ENCODE assay signal across 22 cellular contexts in the genomic region with DNA sequence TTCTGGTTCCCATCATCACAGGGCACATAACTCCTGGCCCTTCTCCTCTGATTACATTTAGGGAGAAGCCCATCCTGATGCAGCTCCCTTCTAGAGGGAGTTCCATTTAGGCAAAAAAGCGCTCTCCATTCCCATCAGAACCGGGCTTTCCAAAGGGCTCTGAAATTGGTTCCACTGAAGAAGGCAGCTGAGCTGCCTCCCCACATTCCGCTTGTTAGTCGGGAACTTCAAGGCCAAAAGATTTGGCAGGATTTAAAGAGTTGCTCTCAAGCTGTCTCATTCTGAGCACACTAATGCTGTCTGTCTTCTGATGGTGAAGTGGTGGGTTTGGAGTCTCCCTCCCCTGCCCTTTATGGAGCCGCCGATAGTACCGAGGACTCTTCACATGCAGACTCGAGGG. TPM values are rescaled to one million over a fixed set of nuclear protein-coding genes. Genes with fewer than 3 reads are reported as not detected.
DNase-seq lines count a peak whose midpoint lies in the region; ATAC-seq, FAIRE-seq and TF ChIP-seq lines count a peak whose summit lies in the region.
"Had no signal": no experiment of that assay in that cellular context is flagged by ENCODE, and none has a peak within 500 bp of the region (broad histone marks: within the 10 kb centered on the region; RNA-seq: fewer than 3 reads in every experiment).

No MANE protein-coding gene starts in this region.

- 92% methylated on average over 8 of the region's 8 CpGs; no CpG with 5 or more reads in 1 of the 2 experiments for WGBS in H1 (ENCODE audit: extremely low coverage in 1 of 2, insufficient coverage in 1 of 2, insufficient read length in 1 of 2, insufficient replicate concordance in 2 of 2, low coverage in 1 of 2, low lambda C conversion rate in 2 of 2, missing lambda C conversion rate in 1 of 2), 2 experiments

- H2AFZ ChIP-seq in H1 (ENCODE audit: low read length): no peak overlapping the region
- H2AFZ ChIP-seq: GM23338 had no signal

- no peak for ATAC-seq in activated naive CD8-positive, alpha-beta T cell treated with anti-CD3 and anti-CD28 coated beads, Interleukin-2, amount 50 U/mL, for 24 hours
- no peak for ATAC-seq in HG03520 (IDR thresholded peaks at IDR 0.05; ENCODE audit: unreplicated experiment)
- ATAC-seq: CD8-positive, alpha-beta T cell; GM23338; HCT116; HepG2 had no signal

- TF ChIP-seq RAD21 in H1 (IDR thresholded peaks at IDR 0.05 in 1 of 2, conservative IDR thresholded peaks at IDR 0.05 in 1 of 2; ENCODE audit: low read depth in 2 of 2, low read length in 2 of 2): no peak

- H4K5ac ChIP-seq in H1 (ENCODE audit: insufficient read length, low read depth, low read length): no peak overlapping the region

- H3K23ac ChIP-seq in H1 (ENCODE audit: insufficient read length): no peak overlapping the region

- H3K23me2 ChIP-seq in H1 (ENCODE audit: low read depth, low read length): no peaks in the 10 kb centered on the region

- peaks cover 0 to 3% of the 10 kb centered on the region in 2 experiments for H4K20me1 ChIP-seq in H1 (replicated peaks in 1 of 2; ENCODE audit: control insufficient read depth in 1 of 2, insufficient read depth in 2 of 2, low read length in 2 of 2)

- no peak overlapping the region for H3K14ac ChIP-seq in H1 (ENCODE audit: insufficient read length)

- no peaks in the 10 kb centered on the region for H3K9me3 Mint-ChIP-seq in activated naive CD8-positive, alpha-beta T cell (ENCODE audit: low read depth)
- no peaks in the 10 kb centered on the region for H3K9me3 Mint-ChIP-seq in activated naive CD8-positive, alpha-beta T cell treated with anti-CD3 and anti-CD28 coated beads, Interleukin-2, amount 50 U/mL, for 24 hours
- no peaks in the 10 kb centered on the region for H3K9me3 Mint-ChIP-seq in nephron
- H3K9me3 Mint-ChIP-seq: CD8-positive, alpha-beta T cell; GM23338 had no signal

- DNase-seq in activated naive CD8-positive, alpha-beta T cell treated with anti-CD3 and anti-CD28 coated beads, Interleukin-2, amount 50 U/mL, for 24 hours: no peak
- DNase-seq in H1 (ENCODE audit: low read depth in 1 of 2, low spot score in 2 of 2): no peak
- DNase-seq in epidermal melanocyte (ENCODE audit: insufficient read length, low spot score): no peak
- DNase-seq in amniotic stem cell (lab: John Stamatoyannopoulos, UW): no peak
- DNase-seq: Calu3; CD8-positive, alpha-beta T cell; KBM-7; NCI-H1105; NCI-H2081; NCI-H748 treated with DMSO at 0.1 percent for 48 hours; NK-92 treated with Interleukin-12 subunit alpha and Interleukin-12 subunit beta, amount 100 ng/mL, for 24 hours; Peyer's patch; SHP77 had no signal

- H3K4me3 ChIP-seq in H1 (ENCODE audit: extremely low read depth in 1 of 4, insufficient read depth in 2 of 4, low read depth in 3 of 4, low read length in 4 of 4): no peak overlapping the region
- H3K4me3 ChIP-seq: GM23338, Peyer's patch had no signal

- TF ChIP-seq CTCF in H1 (IDR thresholded peaks at IDR 0.05; ENCODE audit: control extremely low read depth in 1 of 3, insufficient read depth in 1 of 3, low read depth in 1 of 3, low read length in 3 of 3): no peak
- no peak for TF ChIP-seq CTCF in nephron (IDR thresholded peaks at IDR 0.05; ENCODE audit: unreplicated experiment in 3 of 3)

- no peak overlapping the region for H2BK120ac ChIP-seq in H1 (replicated peaks; ENCODE audit: low read depth, low read length)

- POLR2A ChIA-PET in H1 (lab: Charles Lee; ENCODE audit: partially characterized antibody): interaction anchor here (0.8 to 3.4 kb wide), 2 partner anchors 9 to 77 kb away, joined by 3 to 13 read pairs; no protein-coding TSS in a partner anchor

- H3K9ac ChIP-seq in H1 (replicated peaks in 1 of 4; ENCODE audit: extremely low read depth in 1 of 4, low read depth in 3 of 4, low read length in 3 of 4): no peak overlapping the region

- H3K36me3 ChIP-seq in H1 (ENCODE audit: control insufficient read depth in 2 of 4, insufficient read depth in 4 of 4, low read length in 3 of 4): no peaks in the 10 kb centered on the region; a peak in 1 of 8 replicates

- H3K79me1 ChIP-seq in H1 (ENCODE audit: low read depth, low read length): no peaks in the 10 kb centered on the region; the same call in 1 of the 2 replicates

- H2BK5ac ChIP-seq in H1 (ENCODE audit: low read depth, low read length): no peak overlapping the region

- H3K18ac ChIP-seq in H1 (ENCODE audit: extremely low read depth, low read length): no peak overlapping the region

- TF ChIP-seq POLR2A in H1 (IDR thresholded peaks at IDR 0.05; ENCODE audit: control extremely low read depth in 1 of 2, low read depth in 2 of 2, low read length in 2 of 2): no peak

- H2AK5ac ChIP-seq in H1 (ENCODE audit: low read depth, low read length): no peak overlapping the region

- H2BK12ac ChIP-seq in H1 (ENCODE audit: low read depth, low read length): no peak overlapping the region

- H4K8ac ChIP-seq in H1 (ENCODE audit: extremely low read depth, insufficient read depth, low read length): no peak overlapping the region

- peaks cover 12 to 41% (median 27%) of the 10 kb centered on the region in 4 experiments for H3K4me1 ChIP-seq in H1 (replicated peaks in 1 of 4; ENCODE audit: control insufficient read depth in 3 of 4, insufficient read depth in 4 of 4, low read length in 3 of 4)
- H3K4me1 ChIP-seq: Peyer's patch had no signal

- H3K27me3 ChIP-seq in H1 (replicated peaks in 1 of 4; ENCODE audit: control insufficient read depth in 3 of 4, extremely low read depth in 1 of 4, insufficient read depth in 3 of 4, low read length in 3 of 4): no peaks in the 10 kb centered on the region
- H3K27me3 ChIP-seq: Peyer's patch had no signal

- H2BK15ac ChIP-seq in H1 (ENCODE audit: low read length): no peak overlapping the region

- FAIRE-seq in H1 (lab: Jason Lieb, UNC): no peak
- FAIRE-seq: A204.1, GM12891, HepG2 had no signal

- H3K36me3 Mint-ChIP-seq in activated naive CD8-positive, alpha-beta T cell: peaks cover 2% of the 10 kb centered on the region
- no peaks in the 10 kb centered on the region for H3K36me3 Mint-ChIP-seq in activated naive CD8-positive, alpha-beta T cell treated with anti-CD3 and anti-CD28 coated beads, Interleukin-2, amount 50 U/mL, for 24 hours (ENCODE audit: low read depth)
- H3K36me3 Mint-ChIP-seq in nephron (ENCODE audit: low read depth): peaks cover 31% of the 10 kb centered on the region

- no peak overlapping the region for H4K91ac ChIP-seq in H1 (replicated peaks; ENCODE audit: insufficient read length, low read length)

- H3K4me1 Mint-ChIP-seq in activated naive CD8-positive, alpha-beta T cell (ENCODE audit: low read depth): peaks cover 10% of the 10 kb centered on the region
- H3K4me1 Mint-ChIP-seq in activated naive CD8-positive, alpha-beta T cell treated with anti-CD3 and anti-CD28 coated beads, Interleukin-2, amount 50 U/mL, for 24 hours: no peaks in the 10 kb centered on the region
- peaks cover 55% of the 10 kb centered on the region for H3K4me1 Mint-ChIP-seq in nephron

- 0 out of 2 replicates have a peak overlapping the region, but pooled peaks have one; percentile 48 for H2BK20ac ChIP-seq in H1 (ENCODE audit: low read length)

- no peak overlapping the region for H3K27ac ChIP-seq in H1 (ENCODE audit: low read depth, low read length)
- H3K27ac ChIP-seq: Peyer's patch had no signal

- no peak overlapping the region for H3K4ac ChIP-seq in H1 (replicated peaks; ENCODE audit: insufficient read length, low read depth, low read length)

- no peak overlapping the region for H3K27ac Mint-ChIP-seq in activated naive CD8-positive, alpha-beta T cell
- no peak overlapping the region for H3K27ac Mint-ChIP-seq in activated naive CD8-positive, alpha-beta T cell treated with anti-CD3 and anti-CD28 coated beads, Interleukin-2, amount 50 U/mL, for 24 hours
- H3K27ac Mint-ChIP-seq in nephron: peak overlapping the region in 2 of 3 experiments; percentile 34 to 64
- H3K27ac Mint-ChIP-seq: CD8-positive, alpha-beta T cell; GM23338 had no signal

- peak overlapping the region; percentile 10 for H3K4me3 Mint-ChIP-seq in activated naive CD8-positive, alpha-beta T cell
- H3K4me3 Mint-ChIP-seq in activated naive CD8-positive, alpha-beta T cell treated with anti-CD3 and anti-CD28 coated beads, Interleukin-2, amount 50 U/mL, for 24 hours: no peak overlapping the region
- H3K4me3 Mint-ChIP-seq in nephron: peak overlapping the region in 1 of 3 experiments; percentile 47
- H3K4me3 Mint-ChIP-seq: CD8-positive, alpha-beta T cell; GM23338 had no signal

- H3K9me3 ChIP-seq in H1 (ENCODE audit: insufficient read depth in 2 of 2, low read depth in 1 of 2, low read length in 1 of 2): no peaks in the 10 kb centered on the region
- H3K9me3 ChIP-seq: Peyer's patch had no signal

- CTCF ChIA-PET in H1 (lab: Charles Lee; ENCODE audit: partially characterized antibody): interaction anchor here (0.7 to 6.5 kb wide), 11 partner anchors 8 to 563 kb away, joined by 3 to 60 read pairs (median 3); no protein-coding TSS in a partner anchor

- H3K56ac ChIP-seq in H1 (replicated peaks; ENCODE audit: insufficient read length, low read depth, low read length): no peak overlapping the region

- no peaks in the 10 kb centered on the region for H3K79me2 ChIP-seq in H1 (ENCODE audit: control insufficient read depth in 1 of 2, insufficient read depth in 2 of 2, low read length in 2 of 2)

- no peak for TF ChIP-seq EP300 in H1 (IDR thresholded peaks at IDR 0.05; ENCODE audit: borderline replicate concordance in 1 of 2, low read depth in 2 of 2, low read length in 2 of 2)

- H3K4me2 ChIP-seq in H1 (ENCODE audit: insufficient read depth in 1 of 2, low read depth in 2 of 2, low read length in 2 of 2): no peak overlapping the region
- H3K4me2 ChIP-seq: GM23338 had no signal

- no peaks in the 10 kb centered on the region for H3K27me3 Mint-ChIP-seq in activated naive CD8-positive, alpha-beta T cell
- no peaks in the 10 kb centered on the region for H3K27me3 Mint-ChIP-seq in activated naive CD8-positive, alpha-beta T cell treated with anti-CD3 and anti-CD28 coated beads, Interleukin-2, amount 50 U/mL, for 24 hours
- H3K27me3 Mint-ChIP-seq in nephron (ENCODE audit: low read depth): no peaks in the 10 kb centered on the region

TF ChIP-seq in H1, 55 proteins besides CTCF, POLR2A, EP300 and RAD21 (continues in another document):
- TF ChIP-seq NRF1 (IDR thresholded peaks at IDR 0.05; ENCODE audit: low read depth, low read length) (no peak), BCL11A (IDR thresholded peaks at IDR 0.05; ENCODE audit: low read depth in 2 of 2, low read length in 2 of 2) (no peak), HDAC6 (IDR thresholded peaks at IDR 0.05; ENCODE audit: low read depth, low read length) (no peak), CBX8 (IDR thresholded peaks at IDR 0.05; ENCODE audit: borderline replicate concordance, low read depth, low read length) (no peak)

RNA-seq across cellular contexts. Expression of a gene that starts 26.7 kb away (rescaled TPM):
- 0.20 and 0.34 TPM in 2 replicates for total RNA-seq in H1 (2021; fragmentation: NEBNext Ultra II Directional; extraction: Animal tissue kit (Norgen Biotek cat#: 25700))
- polyA plus RNA-seq in H1 (2011; rRNA removed): 0.36 and 1.0 TPM in 2 replicates
- polyA plus RNA-seq in H1 (2011; cell fraction: cytosol; rRNA removed): 0.92 TPM
- 1.5 TPM for polyA plus RNA-seq in H1 (2011; cell fraction: nucleus; rRNA removed)
- polyA plus RNA-seq in H1 (2012, experiment 1 of 2): 0.41 to 0.54 TPM (median 0.45 TPM) in 4 replicates
- polyA plus RNA-seq in H1 (2012, experiment 2 of 2): 0.33 TPM
- 0.06 TPM for polyA plus RNA-seq in H1 (2013, experiment 1 of 2)
- polyA plus RNA-seq in H1 (2013, experiment 2 of 2): 0.09 TPM
- polyA minus RNA-seq in H1 (2011; rRNA and poly(A)+ RNA removed): 0.10 and 0.60 TPM in 2 replicates
- polyA minus RNA-seq in H1 (2011; cell fraction: cytosol; rRNA and poly(A)+ RNA removed): 0.51 TPM
- polyA minus RNA-seq in H1 (2011; cell fraction: nucleus; rRNA and poly(A)+ RNA removed): 0.50 TPM
- total RNA-seq: Calu3, HepG2, NCI-H460 had no signal

Comparison
In these comparisons a context has a peak if more than half of its experiments do, and no peak if none do; other contexts are left out.
1. H3K27ac Mint-ChIP-seq: peak in nephron (2 of 3); none in activated naive CD8-positive, alpha-beta T cell (single experiment) and activated naive CD8-positive, alpha-beta T cell treated with anti-CD3 and anti-CD28 coated beads, Interleukin-2, amount 50 U/mL, for 24 hours (single experiment).